1 cellular context compared by ENCODE assay signal in the genomic region with DNA sequence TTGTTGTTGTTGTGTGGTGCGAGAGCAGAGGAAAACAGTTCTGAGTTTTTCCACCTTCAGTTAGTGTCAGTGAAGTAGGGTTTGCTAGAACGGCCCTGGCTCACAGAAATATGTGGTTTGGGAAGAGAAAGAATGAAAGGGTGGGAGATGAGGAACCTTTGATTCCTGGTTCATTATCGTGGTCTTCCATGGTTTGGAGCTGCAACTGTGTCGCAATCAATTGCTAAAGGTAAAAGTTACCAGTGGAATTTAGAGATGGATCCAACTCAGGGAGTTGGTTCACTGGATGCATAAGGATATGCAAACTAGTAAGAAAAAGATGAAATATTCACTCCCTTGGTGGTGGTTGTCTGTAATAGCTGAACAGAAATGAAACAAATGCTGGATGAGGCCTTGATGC.
TF ChIP-seq lines count a peak whose summit lies in the region.

No MANE protein-coding gene starts in this region.

TF ChIP-seq in K562, 482 proteins besides CTCF, POLR2A, EP300 and RAD21:
- TF ChIP-seq, protein P1, sequence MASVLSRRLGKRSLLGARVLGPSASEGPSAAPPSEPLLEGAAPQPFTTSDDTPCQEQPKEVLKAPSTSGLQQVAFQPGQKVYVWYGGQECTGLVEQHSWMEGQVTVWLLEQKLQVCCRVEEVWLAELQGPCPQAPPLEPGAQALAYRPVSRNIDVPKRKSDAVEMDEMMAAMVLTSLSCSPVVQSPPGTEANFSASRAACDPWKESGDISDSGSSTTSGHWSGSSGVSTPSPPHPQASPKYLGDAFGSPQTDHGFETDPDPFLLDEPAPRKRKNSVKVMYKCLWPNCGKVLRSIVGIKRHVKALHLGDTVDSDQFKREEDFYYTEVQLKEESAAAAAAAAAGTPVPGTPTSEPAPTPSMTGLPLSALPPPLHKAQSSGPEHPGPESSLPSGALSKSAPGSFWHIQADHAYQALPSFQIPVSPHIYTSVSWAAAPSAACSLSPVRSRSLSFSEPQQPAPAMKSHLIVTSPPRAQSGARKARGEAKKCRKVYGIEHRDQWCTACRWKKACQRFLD (CRISPR knock-in tag; IDR thresholded peaks at IDR 0.05), result no peak
- TF ChIP-seq CEBPB (tag; IDR thresholded peaks at IDR 0.05), result peak; percentile 63
